Comparison of ENCODE assay signal across 14 cellular contexts in the genomic region with DNA sequence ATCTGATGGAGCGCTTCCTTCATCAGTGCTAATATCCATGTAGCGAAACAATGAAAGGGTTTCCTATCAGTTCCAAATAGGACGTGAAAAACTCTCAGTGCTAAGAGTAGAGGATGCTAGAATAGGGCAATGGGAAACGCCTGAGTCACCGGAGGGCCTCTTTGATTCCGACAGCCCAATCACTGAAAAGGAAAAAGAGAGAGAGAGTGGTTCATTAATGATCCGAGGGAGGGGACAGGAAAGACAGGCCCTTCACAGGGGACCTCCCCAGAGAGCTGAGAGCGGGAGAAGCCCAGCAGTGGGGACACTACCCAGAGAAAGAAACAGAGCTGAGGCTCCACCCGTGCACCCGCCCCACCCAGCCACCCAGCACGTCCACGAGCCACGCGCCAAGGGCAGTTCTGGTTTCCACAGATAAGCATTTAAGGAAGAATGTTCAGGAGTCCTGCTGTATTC.
DNase-seq lines count a peak whose midpoint lies in the region; ATAC-seq and TF ChIP-seq lines count a peak whose summit lies in the region.
"Had no signal": no experiment of that assay in that cellular context is flagged by ENCODE, and none has a peak within 500 bp of the region (broad histone marks: within the 10 kb centered on the region; RNA-seq: fewer than 3 reads in every experiment).

No MANE protein-coding gene starts in this region.

- H3K9me3 Mint-ChIP-seq in CD14-positive monocyte (no peaks in the 10 kb centered on the region), neural progenitor cell (no peaks in the 10 kb centered on the region)
- H3K9me3 Mint-ChIP-seq: activated naive CD4-positive, alpha-beta T cell treated with anti-CD3 and anti-CD28 coated beads, Interleukin-2, amount 50 U/mL, for 24 hours; T-helper 1 cell treated with Interleukin-12 subunit alpha and Interleukin-12 subunit beta and Interleukin-4 antibody, amounts not matched to agents 30 μg/mL and 1 μg/mL, for 36 hours had no signal

- H3K4me2 ChIP-seq in neural progenitor cell, result no peak overlapping the region

- H3K79me2 ChIP-seq in neural progenitor cell (ENCODE audit: low read depth), result no peaks in the 10 kb centered on the region

- peak overlapping the region in 2 of 7 donors; percentile 57 to 66 for H3K27ac Mint-ChIP-seq in CD14-positive monocyte
- peak overlapping the region; percentile 65 for H3K27ac Mint-ChIP-seq in neural progenitor cell
- H3K27ac Mint-ChIP-seq: activated naive CD4-positive, alpha-beta T cell treated with anti-CD3 and anti-CD28 coated beads, Interleukin-2, amount 50 U/mL, for 24 hours; T-helper 1 cell treated with Interleukin-12 subunit alpha and Interleukin-12 subunit beta and Interleukin-4 antibody, amounts not matched to agents 30 μg/mL and 1 μg/mL, for 36 hours had no signal

- DNase-seq in CD14-positive monocyte (ENCODE audit: low spot score) (no peak), UCSD-AML1 (lab: John Stamatoyannopoulos, UW; ENCODE audit: unreplicated experiment) (peak; percentile 58), neural progenitor cell (ENCODE audit: low spot score) (no peak), inferior parietal cortex (ENCODE audit: extremely low spot score) (no peak), GM19240 (ENCODE audit: insufficient read length, low spot score) (no peak), NCI-H2107 (lab: John Stamatoyannopoulos, UW) (no peak)
- DNase-seq: NCI-H1694 treated with DMSO at 0.1 percent for 48 hours; ovary; RPMI8226; stimulated activated CD4-positive, alpha-beta T cell treated with anti-CD3 and anti-CD28 coated beads, Interleukin-4, amount 100 ng/mL, for 1 hour had no signal

- H3K27ac ChIP-seq in neural progenitor cell, result no peak overlapping the region
- H3K27ac ChIP-seq: ovary, suprapubic skin had no signal

- no peaks in the 10 kb centered on the region for H4K20me1 ChIP-seq in neural progenitor cell (ENCODE audit: low read depth)

- peaks cover 28 to 39% (median 28%) of the 10 kb centered on the region in 3 donors for H3K27me3 Mint-ChIP-seq in CD14-positive monocyte (ENCODE audit: low read depth in 3 of 3)
- peaks cover 8% of the 10 kb centered on the region for H3K27me3 Mint-ChIP-seq in neural progenitor cell (ENCODE audit: insufficient read depth, low read depth)

- no peaks in the 10 kb centered on the region for H3F3A ChIP-seq in neural progenitor cell (ENCODE audit: low read depth)

- no peak overlapping the region for H3K9ac ChIP-seq in neural progenitor cell

- no peaks in the 10 kb centered on the region for H3K36me3 ChIP-seq in neural progenitor cell
- H3K36me3 ChIP-seq: ovary, suprapubic skin had no signal

- no peak for TF ChIP-seq CTCF in CD14-positive monocyte (IDR thresholded peaks at IDR 0.05)
- no peak for TF ChIP-seq CTCF in neural progenitor cell (IDR thresholded peaks at IDR 0.05)

- H3K4me1 ChIP-seq in neural progenitor cell, result peaks cover 26% of the 10 kb centered on the region

- H3K4me3 Mint-ChIP-seq in CD14-positive monocyte (peak overlapping the region; percentile 62 to 73), neural progenitor cell (no peak overlapping the region)
- H3K4me3 Mint-ChIP-seq: T-helper 1 cell treated with Interleukin-12 subunit alpha and Interleukin-12 subunit beta and Interleukin-4 antibody, amounts not matched to agents 30 μg/mL and 1 μg/mL, for 36 hours had no signal

- H3K36me3 Mint-ChIP-seq in CD14-positive monocyte, result no peaks in the 10 kb centered on the region
- no peaks in the 10 kb centered on the region for H3K36me3 Mint-ChIP-seq in neural progenitor cell
- H3K36me3 Mint-ChIP-seq: activated naive CD4-positive, alpha-beta T cell treated with anti-CD3 and anti-CD28 coated beads, Interleukin-2, amount 50 U/mL, for 24 hours had no signal

- peaks cover 14% of the 10 kb centered on the region for H3K4me1 Mint-ChIP-seq in CD14-positive monocyte
- H3K4me1 Mint-ChIP-seq in neural progenitor cell, result peaks cover 17% of the 10 kb centered on the region

- intact Hi-C loops in CD14-positive monocyte (cut with micrococcal nuclease), result no loop called here

- no peak overlapping the region for H2AFZ ChIP-seq in neural progenitor cell (replicated peaks)

- H3K27me3 ChIP-seq in neural progenitor cell, result no peaks in the 10 kb centered on the region
- H3K27me3 ChIP-seq: ovary had no signal

- no peaks in the 10 kb centered on the region for H3K9me3 ChIP-seq in neural progenitor cell (ENCODE audit: low read depth)
- H3K9me3 ChIP-seq: ovary, suprapubic skin had no signal

- ATAC-seq in esophagus mucosa, result peak; percentile 39

- no peak overlapping the region for H3K4me3 ChIP-seq in neural progenitor cell
- H3K4me3 ChIP-seq: ovary, suprapubic skin had no signal
